Comparison of ENCODE assay signal across 9 cellular contexts in the genomic region with DNA sequence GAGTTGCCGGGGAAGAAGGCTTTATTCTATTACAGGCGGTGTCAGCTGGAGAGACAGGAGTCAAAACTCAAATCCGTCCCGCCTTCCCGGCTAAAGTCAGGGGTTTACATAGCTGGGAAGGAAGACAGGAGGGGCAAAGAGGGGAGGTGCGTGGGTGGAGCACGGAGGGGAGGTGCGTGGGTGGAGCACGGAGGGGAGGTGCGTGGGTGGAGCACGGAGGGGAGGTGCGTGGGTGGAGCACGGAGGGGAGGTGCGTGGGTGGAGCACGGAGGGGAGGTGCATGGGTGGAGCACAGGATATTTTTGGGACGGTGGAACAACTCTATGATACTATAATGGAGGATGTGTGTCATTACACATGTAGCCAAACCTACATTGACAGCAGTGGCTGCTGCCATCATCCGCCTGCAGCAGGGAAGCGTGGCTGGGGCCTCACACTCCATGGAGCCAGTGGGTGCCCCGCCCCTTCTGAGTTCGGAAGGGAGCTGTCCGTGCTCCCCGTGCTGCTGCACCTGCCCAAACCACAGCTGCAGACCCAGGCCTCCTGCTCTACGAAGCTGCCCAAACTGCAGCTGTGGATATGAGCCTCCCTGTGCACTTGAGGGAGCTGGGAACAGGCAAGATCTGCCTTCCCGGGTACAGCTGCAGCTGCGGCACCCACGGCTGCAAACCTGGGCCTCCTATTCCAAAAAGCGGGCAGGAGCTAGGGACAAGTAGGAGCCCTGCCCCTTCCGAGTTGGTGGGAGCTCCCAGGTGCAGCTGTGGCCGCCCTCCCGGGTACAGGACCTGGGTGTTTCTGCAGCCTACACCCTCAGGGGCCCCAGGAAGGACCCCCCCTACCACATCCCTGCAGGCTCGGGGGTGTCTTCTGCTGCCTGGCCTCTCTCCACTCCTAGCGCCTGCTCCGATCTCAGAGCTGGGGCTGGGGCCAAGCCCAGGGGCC.
DNase-seq lines count a peak whose midpoint lies in the region; ATAC-seq and TF ChIP-seq lines count a peak whose summit lies in the region.
"Had no signal": no experiment of that assay in that cellular context is flagged by ENCODE, and none has a peak within 500 bp of the region (broad histone marks: within the 10 kb centered on the region; RNA-seq: fewer than 3 reads in every experiment).

No MANE protein-coding gene starts in this region.

- peaks cover 22% of the 10 kb centered on the region for H3K4me1 Mint-ChIP-seq in activated naive CD4-positive, alpha-beta T cell treated with anti-CD3 and anti-CD28 coated beads for 36 hours (ENCODE audit: low read depth)
- peaks cover 13 to 22% of the 10 kb centered on the region in 2 donors for H3K4me1 Mint-ChIP-seq in stimulated activated naive B cell treated with anti-CD40 and anti-IgM and Interleukin-4, amounts not matched to agents 10 μg/mL and 1 μg/mL and 100 μg/mL, for 72 hours

- intact Hi-C loops in activated naive CD4-positive, alpha-beta T cell treated with anti-CD3 and anti-CD28 coated beads for 36 hours (cut with micrococcal nuclease): loop anchor here (1.0 to 5.0 kb wide), 7 partner anchors 149 to 581 kb away; a partner anchor contains a TSS

- H3K27me3 Mint-ChIP-seq in activated naive CD4-positive, alpha-beta T cell treated with anti-CD3 and anti-CD28 coated beads for 36 hours (ENCODE audit: low read depth): no peaks in the 10 kb centered on the region
- peaks cover 0 to 11% of the 10 kb centered on the region in 2 donors for H3K27me3 Mint-ChIP-seq in stimulated activated naive B cell treated with anti-CD40 and anti-IgM and Interleukin-4, amounts not matched to agents 10 μg/mL and 1 μg/mL and 100 μg/mL, for 72 hours

- no peak overlapping the region for H3K27ac Mint-ChIP-seq in activated naive CD4-positive, alpha-beta T cell treated with anti-CD3 and anti-CD28 coated beads for 36 hours
- H3K27ac Mint-ChIP-seq in stimulated activated naive B cell treated with anti-CD40 and anti-IgM and Interleukin-4, amounts not matched to agents 10 μg/mL and 1 μg/mL and 100 μg/mL, for 72 hours: no peak overlapping the region

- no peak overlapping the region for H3K4me3 ChIP-seq in coronary artery

- CTCF ChIA-PET in activated naive CD4-positive, alpha-beta T cell treated with anti-CD3 and anti-CD28 coated beads for 36 hours (lab: Charles Lee): interaction anchor here (0.8 to 2.3 kb wide), 31 partner anchors 9 to 434 kb away, joined by 3 to 12 read pairs (median 4); a partner anchor contains a TSS

- H3K27ac ChIP-seq in coronary artery: no peak overlapping the region
- H3K27ac ChIP-seq: HL-60 had no signal

- H3K36me3 Mint-ChIP-seq in activated naive CD4-positive, alpha-beta T cell treated with anti-CD3 and anti-CD28 coated beads for 36 hours (ENCODE audit: low read depth): no peaks in the 10 kb centered on the region
- no peaks in the 10 kb centered on the region for H3K36me3 Mint-ChIP-seq in stimulated activated naive B cell treated with anti-CD40 and anti-IgM and Interleukin-4, amounts not matched to agents 10 μg/mL and 1 μg/mL and 100 μg/mL, for 72 hours

- no peak for TF ChIP-seq CTCF in coronary artery (IDR thresholded peaks at IDR 0.05)

- peak; percentile 6 for DNase-seq in NOMO-1 treated with DMSO at 0.1 percent for 48 hours (lab: John Stamatoyannopoulos, UW; ENCODE audit: unreplicated experiment)
- no peak for DNase-seq in NOMO-1 treated with dmso at 0.1 percent for 144 hours (lab: John Stamatoyannopoulos, UW; ENCODE audit: unreplicated experiment)
- peak; percentile 77 for DNase-seq in NCI-H526 treated with DMSO at 0.1 percent for 48 hours (lab: John Stamatoyannopoulos, UW)
- peak; percentile 81 for DNase-seq in activated naive CD4-positive, alpha-beta T cell treated with anti-CD3 and anti-CD28 coated beads for 36 hours
- no peak for DNase-seq in stimulated activated naive B cell treated with anti-CD40 and anti-IgM and Interleukin-4, amounts not matched to agents 10 μg/mL and 1 μg/mL and 100 μg/mL, for 72 hours
- DNase-seq in coronary artery (ENCODE audit: low spot score): no peak

- H3K4me3 Mint-ChIP-seq in activated naive CD4-positive, alpha-beta T cell treated with anti-CD3 and anti-CD28 coated beads for 36 hours: no peak overlapping the region
- peak overlapping the region; percentile 17 to 85 for H3K4me3 Mint-ChIP-seq in stimulated activated naive B cell treated with anti-CD40 and anti-IgM and Interleukin-4, amounts not matched to agents 10 μg/mL and 1 μg/mL and 100 μg/mL, for 72 hours

- peaks cover 7% of the 10 kb centered on the region for H3K9me3 Mint-ChIP-seq in activated naive CD4-positive, alpha-beta T cell treated with anti-CD3 and anti-CD28 coated beads for 36 hours
- H3K9me3 Mint-ChIP-seq in stimulated activated naive B cell treated with anti-CD40 and anti-IgM and Interleukin-4, amounts not matched to agents 10 μg/mL and 1 μg/mL and 100 μg/mL, for 72 hours: peaks cover 5 to 10% of the 10 kb centered on the region in 2 donors

- ATAC-seq in stimulated activated naive B cell treated with anti-CD40 and anti-IgM and Interleukin-4, amounts not matched to agents 10 μg/mL and 1 μg/mL and 100 μg/mL, for 72 hours (replicated peaks): no peak
- ATAC-seq in GM21723 (IDR thresholded peaks at IDR 0.05; ENCODE audit: unreplicated experiment): no peak
- ATAC-seq in HG03354 (IDR thresholded peaks at IDR 0.05; ENCODE audit: poor library complexity, severe bottlenecking, unreplicated experiment): no peak

Comparison
In these comparisons a context has a peak if more than half of its experiments do, and no peak if none do; other contexts are left out.
1. DNase-seq: peak in NOMO-1 treated with DMSO at 0.1 percent for 48 hours (single experiment), NCI-H526 treated with DMSO at 0.1 percent for 48 hours (single experiment) and activated naive CD4-positive, alpha-beta T cell treated with anti-CD3 and anti-CD28 coated beads for 36 hours (single experiment); none in NOMO-1 treated with dmso at 0.1 percent for 144 hours (single experiment), stimulated activated naive B cell treated with anti-CD40 and anti-IgM and Interleukin-4, amounts not matched to agents 10 μg/mL and 1 μg/mL and 100 μg/mL, for 72 hours (single experiment) and coronary artery (single experiment).